ENCODE assay signal across 8 cellular contexts in the genomic region with DNA sequence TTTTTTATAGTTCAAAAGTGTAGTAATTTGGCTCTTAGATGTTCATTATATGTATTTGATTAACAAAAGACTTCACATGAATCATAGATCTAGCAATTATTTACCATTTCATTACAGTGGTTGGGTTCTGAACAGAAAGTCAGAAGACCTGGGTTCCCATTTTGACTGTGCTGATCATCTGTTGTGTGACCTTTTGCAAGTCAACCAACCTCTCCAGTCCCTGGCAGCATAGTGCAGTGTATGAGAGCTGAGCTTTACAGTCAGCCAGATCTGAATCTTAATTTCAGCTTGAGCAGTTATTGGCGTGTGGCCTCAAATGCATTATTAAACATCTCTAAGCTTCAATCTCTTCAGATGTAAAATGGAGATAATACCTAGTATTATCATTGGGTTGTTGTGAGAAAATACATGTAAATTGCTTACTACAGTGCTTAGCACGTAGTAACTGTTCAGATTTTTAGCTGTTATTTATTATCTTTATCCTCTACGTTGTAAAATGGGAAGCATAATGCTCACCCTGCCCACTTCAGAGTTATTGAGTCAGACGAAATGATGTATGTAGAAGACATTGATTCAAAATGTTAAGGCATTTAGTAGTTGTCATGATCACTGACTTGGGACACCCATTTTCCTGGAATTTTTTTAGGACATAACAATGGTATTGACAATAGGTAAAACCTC.
DNase-seq lines count a peak whose midpoint lies in the region; ATAC-seq lines count a peak whose summit lies in the region.

No MANE protein-coding gene starts in this region.

- H3K4me1 ChIP-seq in mucosa of stomach (ENCODE audit: control insufficient read depth, insufficient read depth, low read length): peaks cover 14% of the 10 kb centered on the region

- peak; percentile 32 for ATAC-seq in HG03196 (IDR thresholded peaks at IDR 0.05; ENCODE audit: unreplicated experiment)

- H3K36me3 ChIP-seq in mucosa of stomach (ENCODE audit: control insufficient read depth, insufficient read depth, low read length): peaks cover 10% of the 10 kb centered on the region

- DNase-seq in stimulated activated CD4-positive, alpha-beta T cell treated with anti-CD3 and anti-CD28 coated beads, Interleukin-15, amount 100 ng/mL, for 24 hours: peak; percentile 67
- DNase-seq in stimulated activated CD4-positive, alpha-beta T cell treated with anti-CD3 and anti-CD28 coated beads, Interleukin-12 subunit alpha, Interleukin-12 subunit beta, amount 100 ng/mL, for 4 hours: no peak
- DNase-seq in activated T-cell treated with anti-CD3 and anti-CD28 coated beads, Interleukin-2, amount 50 U/mL, for 48 hours: peak; percentile 47 to 56
- no peak for DNase-seq in HK-2 (ENCODE audit: unreplicated experiment)
- DNase-seq in occipital lobe (lab: John Stamatoyannopoulos, UW): no peak
- no peak for DNase-seq in ACHN

- no peaks in the 10 kb centered on the region for H3K9me3 ChIP-seq in mucosa of stomach (ENCODE audit: control insufficient read depth, low read length)

- H3K9ac ChIP-seq in mucosa of stomach (ENCODE audit: low read length): peak overlapping the region; percentile 28

- H3K27me3 ChIP-seq in mucosa of stomach (ENCODE audit: control insufficient read depth, insufficient read depth, low read length): no peaks in the 10 kb centered on the region

- no peak overlapping the region for H3K4me3 ChIP-seq in mucosa of stomach (ENCODE audit: low read length)

- in situ Hi-C loops in ACHN (cut with HindIII; ENCODE audit: low pct_ligation_motif_present, low pct_unique_long_range_greater_than_20kb, low sequenced_read_pairs): no loop called here

Comparison
In these comparisons a context has a peak if more than half of its experiments do, and no peak if none do; other contexts are left out.
1. DNase-seq: peak in stimulated activated CD4-positive, alpha-beta T cell treated with anti-CD3 and anti-CD28 coated beads, Interleukin-15, amount 100 ng/mL, for 24 hours (single experiment) and activated T-cell treated with anti-CD3 and anti-CD28 coated beads, Interleukin-2, amount 50 U/mL, for 48 hours (2 of 2); none in stimulated activated CD4-positive, alpha-beta T cell treated with anti-CD3 and anti-CD28 coated beads, Interleukin-12 subunit alpha, Interleukin-12 subunit beta, amount 100 ng/mL, for 4 hours (single experiment), HK-2 (single experiment), occipital lobe (single experiment) and ACHN (single experiment).